24 cellular contexts compared by ENCODE assay signal in genomic region chr7:136036336-136036735, GRCh38. TPM values are rescaled to one million over a fixed set of nuclear protein-coding genes. Genes with fewer than 3 reads are reported as not detected.
DNase-seq lines count a peak whose midpoint lies in the region; ATAC-seq and TF ChIP-seq lines count a peak whose summit lies in the region.
"Had no signal": no experiment of that assay in that cellular context is flagged by ENCODE, and none has a peak within 500 bp of the region (broad histone marks: within the 10 kb centered on the region; RNA-seq: fewer than 3 reads in every experiment).

No MANE protein-coding gene starts in this region.

- intact Hi-C loops in sciatic nerve (cut with DNase I) = no loop called here

- no peak overlapping the region for H3K27ac ChIP-seq in mesenchymal stem cell (ENCODE audit: low read length, poor library complexity, severe bottlenecking)
- H3K27ac ChIP-seq: ascending aorta, C4-2B, PC-9, skin epidermis had no signal

- H4K8ac ChIP-seq in mesenchymal stem cell (ENCODE audit: low read length) = no peak overlapping the region

- H2BK15ac ChIP-seq in mesenchymal stem cell (ENCODE audit: low read depth, poor library complexity, severe bottlenecking) = no peak overlapping the region

- peak overlapping the region; percentile 66 for H2BK120ac ChIP-seq in mesenchymal stem cell (ENCODE audit: low read depth, low read length)

- no peak overlapping the region for H3K14ac ChIP-seq in mesenchymal stem cell (ENCODE audit: low read length in 2 of 2)

- H2AFZ ChIP-seq in mesenchymal stem cell (ENCODE audit: low read depth, low read length) = no peak overlapping the region
- H2AFZ ChIP-seq: PC-9 had no signal

- no peak overlapping the region for H3K9ac ChIP-seq in mesenchymal stem cell (ENCODE audit: low read length)

- H3K27me3 ChIP-seq in mesenchymal stem cell (ENCODE audit: control insufficient read depth in 1 of 2, insufficient read depth in 1 of 2, low read length in 2 of 2) = peaks cover 5 to 12% of the 10 kb centered on the region in 2 experiments
- H3K27me3 ChIP-seq: ascending aorta had no signal

- peak overlapping the region in 1 of 2 experiments; percentile 81 for H2BK12ac ChIP-seq in mesenchymal stem cell (ENCODE audit: low read length in 2 of 2)

- TF ChIP-seq CTCF in LNCaP clone FGC (IDR thresholded peaks at IDR 0.05; ENCODE audit: control insufficient read depth, extremely low read depth, insufficient read depth) (no peak), retinal pigment epithelial cell (conservative IDR thresholded peaks at IDR 0.05; ENCODE audit: low read depth, low read length) (no peak)

- H4K91ac ChIP-seq in mesenchymal stem cell (ENCODE audit: low read length) = no peak overlapping the region

- DNase-seq in H4 (ENCODE audit: low spot score) (peak; percentile 59), LNCaP clone FGC (ENCODE audit: low read depth) (peak; percentile 71), mesenchymal stem cell (peak; percentile 72), retinal pigment epithelial cell (ENCODE audit: low read depth) (peak; percentile 30), sciatic nerve (ENCODE audit: low spot score) (no peak)
- DNase-seq: activated CD4-positive, alpha-beta memory T cell treated with anti-CD3 and anti-CD28 coated beads for 36 hours; activated CD8-positive, alpha-beta memory T cell treated with anti-CD3 and anti-CD28 coated beads, Interleukin-2, amount 50 U/mL, for 48 hours; Calu3; central memory CD4-positive, alpha-beta T cell; glutamatergic neuron; naive thymus-derived CD4-positive, alpha-beta T cell; NCI-H1105 treated with DMSO at 0.1 percent for 48 hours; NCI-H2081; NCI-H446 treated with DMSO at 0.1 percent for 48 hours; PC-9; SHP77 treated with DMSO at 0.1 percent for 48 hours; stimulated activated CD4-positive, alpha-beta T cell treated with anti-CD3 and anti-CD28 coated beads, Interleukin-1b, Interleukin-23, amount 100 ng/mL, for 48 hours; SW 1271 had no signal

- no peak overlapping the region for H2BK5ac ChIP-seq in mesenchymal stem cell (ENCODE audit: low read depth, low read length, poor library complexity, severe bottlenecking)

- H3K4ac ChIP-seq in mesenchymal stem cell (ENCODE audit: low read depth in 1 of 2, low read length in 2 of 2) = no peak overlapping the region

- H3K4me3 ChIP-seq in LNCaP clone FGC (ENCODE audit: low read depth, low read length) (no peak overlapping the region), mesenchymal stem cell (ENCODE audit: insufficient read depth in 1 of 2, low read depth in 1 of 2, low read length in 2 of 2) (no peak overlapping the region), retinal pigment epithelial cell (ENCODE audit: low read length) (no peak overlapping the region)
- H3K4me3 ChIP-seq: ascending aorta, PC-9, skin epidermis had no signal

- no peak for ATAC-seq in GM19324 (IDR thresholded peaks at IDR 0.05; ENCODE audit: low FRiP score, unreplicated experiment)
- ATAC-seq in HG02798 (IDR thresholded peaks at IDR 0.05; ENCODE audit: poor library complexity, unreplicated experiment) = no peak
- ATAC-seq in sciatic nerve = no peak
- ATAC-seq: activated CD4-positive, CD25-positive, alpha-beta regulatory T cell treated with anti-CD3 and anti-CD28 coated beads, Interleukin-2, amount 50 U/mL, for 24 hours; naive thymus-derived CD4-positive, alpha-beta T cell had no signal

- no peaks in the 10 kb centered on the region for H3K79me1 ChIP-seq in mesenchymal stem cell (replicated peaks; ENCODE audit: low read length, poor library complexity, severe bottlenecking)

- no peaks in the 10 kb centered on the region for H3K9me3 ChIP-seq in mesenchymal stem cell (ENCODE audit: control insufficient read depth, low read length)
- H3K9me3 ChIP-seq: ascending aorta had no signal

- peak overlapping the region in 1 of 2 experiments; percentile 65 for H3K18ac ChIP-seq in mesenchymal stem cell (ENCODE audit: low read depth in 1 of 2, low read length in 2 of 2)

- 22% methylated on average over 2 of the region's 3 CpGs for WGBS in mesenchymal stem cell

- H3K23ac ChIP-seq in mesenchymal stem cell (ENCODE audit: low read length in 2 of 2) = no peak overlapping the region

- H3K4me1 ChIP-seq in mesenchymal stem cell (ENCODE audit: control insufficient read depth, insufficient read depth, low read depth, low read length) = no peaks in the 10 kb centered on the region
- H3K4me1 ChIP-seq: ascending aorta had no signal

- H3K36me3 ChIP-seq in mesenchymal stem cell (ENCODE audit: control insufficient read depth in 1 of 2, insufficient read depth in 2 of 2, low read depth in 1 of 2, low read length in 2 of 2) = no peaks in the 10 kb centered on the region
- H3K36me3 ChIP-seq: ascending aorta had no signal

- H3K4me2 ChIP-seq in mesenchymal stem cell (ENCODE audit: low read length, poor library complexity, severe bottlenecking) = no peak overlapping the region
- H3K4me2 ChIP-seq: PC-9 had no signal

- no peak overlapping the region for H2AK5ac ChIP-seq in mesenchymal stem cell (ENCODE audit: low read length, severe bottlenecking)

RNA-seq across cellular contexts. Expression of gene MTPN, which starts 59.2 kb away (rescaled TPM):
- 141 and 205 TPM in 2 replicates for total RNA-seq in H4 (2014; rRNA removed; shearing (Covaris generic))
- 156 TPM for polyA plus RNA-seq in mesenchymal stem cell (2013, experiment 1 of 2)
- 152 TPM for polyA plus RNA-seq in mesenchymal stem cell (2013, experiment 2 of 2)
- 114 TPM for total RNA-seq in sciatic nerve
